Comparison of ENCODE assay signal across 1 cellular context in the genomic region with DNA sequence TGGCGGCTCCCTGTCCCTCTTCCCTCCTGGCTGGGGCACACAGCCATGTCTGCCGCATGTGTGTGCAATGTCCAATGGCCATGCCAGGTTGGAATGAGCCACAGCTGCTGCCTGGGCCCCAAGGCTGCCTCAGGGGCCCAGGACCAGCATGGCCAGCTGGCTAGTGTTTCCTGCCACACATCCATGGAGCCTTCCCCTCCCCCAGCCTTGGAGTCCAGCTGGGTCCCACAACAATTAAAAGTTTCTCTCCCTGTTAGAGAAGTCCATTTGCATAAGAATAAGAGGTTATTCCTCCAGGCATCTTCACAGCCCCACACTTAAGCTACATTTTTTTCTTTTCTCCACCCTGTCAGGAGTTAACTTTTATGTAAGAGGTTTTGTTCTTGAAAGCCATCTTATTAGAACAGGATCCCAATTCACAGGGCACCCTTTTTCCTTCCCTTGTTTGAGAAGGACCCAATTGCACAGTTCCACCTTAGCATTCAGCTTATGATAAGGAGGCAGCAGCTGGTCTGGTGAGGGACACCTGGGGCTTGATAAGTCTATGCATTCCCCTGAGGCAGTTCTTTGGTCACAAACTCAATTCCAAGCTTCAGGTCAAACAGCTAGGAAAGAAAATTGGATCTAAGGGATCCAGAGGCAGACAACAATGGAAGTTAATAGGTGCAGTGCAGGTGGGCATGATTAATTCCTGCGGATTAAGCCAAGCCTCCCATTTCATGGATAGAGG.
TF ChIP-seq lines count a peak whose summit lies in the region.

No MANE protein-coding gene starts in this region.

TF ChIP-seq in WTC11, 78 proteins besides CTCF, POLR2A, EP300 and RAD21 (continued from another document):
- TF ChIP-seq, protein P1, sequence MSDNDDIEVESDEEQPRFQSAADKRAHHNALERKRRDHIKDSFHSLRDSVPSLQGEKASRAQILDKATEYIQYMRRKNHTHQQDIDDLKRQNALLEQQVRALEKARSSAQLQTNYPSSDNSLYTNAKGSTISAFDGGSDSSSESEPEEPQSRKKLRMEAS (CRISPR knock-in tag; IDR thresholded peaks at IDR 0.05): 0 out of 2 replicates have a peak, but pooled peaks have one; percentile 39
- no peak for TF ChIP-seq NR2C2 (CRISPR knock-in tag; IDR thresholded peaks at IDR 0.05)
- TF ChIP-seq SP1 (CRISPR knock-in tag; conservative IDR thresholded peaks at IDR 0.05): peak; percentile 30; the same call in 1 of the 2 replicates
- TF ChIP-seq ZBTB21 (CRISPR knock-in tag; IDR thresholded peaks at IDR 0.05; ENCODE audit: borderline replicate concordance): no peak
- TF ChIP-seq TEAD1 (CRISPR knock-in tag; IDR thresholded peaks at IDR 0.05): peak; percentile 79
- TF ChIP-seq ELF4 (CRISPR knock-in tag; IDR thresholded peaks at IDR 0.05; ENCODE audit: low read depth): no peak
- TF ChIP-seq ESRRA (CRISPR knock-in tag; IDR thresholded peaks at IDR 0.05; ENCODE audit: borderline replicate concordance): no peak
- no peak for TF ChIP-seq EMX1 (CRISPR knock-in tag; IDR thresholded peaks at IDR 0.05)
- 0 out of 2 replicates have a peak, but pooled peaks have one; percentile 41 for TF ChIP-seq ARID4B (CRISPR knock-in tag; IDR thresholded peaks at IDR 0.05; ENCODE audit: borderline replicate concordance)
- no peak for TF ChIP-seq ZNF232 (CRISPR knock-in tag; IDR thresholded peaks at IDR 0.05)
- TF ChIP-seq MXD4 (CRISPR knock-in tag; IDR thresholded peaks at IDR 0.05; ENCODE audit: borderline replicate concordance): no peak
- TF ChIP-seq, protein P2, sequence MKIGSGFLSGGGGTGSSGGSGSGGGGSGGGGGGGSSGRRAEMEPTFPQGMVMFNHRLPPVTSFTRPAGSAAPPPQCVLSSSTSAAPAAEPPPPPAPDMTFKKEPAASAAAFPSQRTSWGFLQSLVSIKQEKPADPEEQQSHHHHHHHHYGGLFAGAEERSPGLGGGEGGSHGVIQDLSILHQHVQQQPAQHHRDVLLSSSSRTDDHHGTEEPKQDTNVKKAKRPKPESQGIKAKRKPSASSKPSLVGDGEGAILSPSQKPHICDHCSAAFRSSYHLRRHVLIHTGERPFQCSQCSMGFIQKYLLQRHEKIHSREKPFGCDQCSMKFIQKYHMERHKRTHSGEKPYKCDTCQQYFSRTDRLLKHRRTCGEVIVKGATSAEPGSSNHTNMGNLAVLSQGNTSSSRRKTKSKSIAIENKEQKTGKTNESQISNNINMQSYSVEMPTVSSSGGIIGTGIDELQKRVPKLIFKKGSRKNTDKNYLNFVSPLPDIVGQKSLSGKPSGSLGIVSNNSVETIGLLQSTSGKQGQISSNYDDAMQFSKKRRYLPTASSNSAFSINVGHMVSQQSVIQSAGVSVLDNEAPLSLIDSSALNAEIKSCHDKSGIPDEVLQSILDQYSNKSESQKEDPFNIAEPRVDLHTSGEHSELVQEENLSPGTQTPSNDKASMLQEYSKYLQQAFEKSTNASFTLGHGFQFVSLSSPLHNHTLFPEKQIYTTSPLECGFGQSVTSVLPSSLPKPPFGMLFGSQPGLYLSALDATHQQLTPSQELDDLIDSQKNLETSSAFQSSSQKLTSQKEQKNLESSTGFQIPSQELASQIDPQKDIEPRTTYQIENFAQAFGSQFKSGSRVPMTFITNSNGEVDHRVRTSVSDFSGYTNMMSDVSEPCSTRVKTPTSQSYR (CRISPR knock-in tag; IDR thresholded peaks at IDR 0.05): peak; percentile 85
- no peak for TF ChIP-seq ZNF263 (CRISPR knock-in tag; IDR thresholded peaks at IDR 0.05; ENCODE audit: low read depth)
- no peak for TF ChIP-seq TP53 (CRISPR knock-in tag; IDR thresholded peaks at IDR 0.05)
